ENCODE assay signal across 1 cellular context in the genomic region with DNA sequence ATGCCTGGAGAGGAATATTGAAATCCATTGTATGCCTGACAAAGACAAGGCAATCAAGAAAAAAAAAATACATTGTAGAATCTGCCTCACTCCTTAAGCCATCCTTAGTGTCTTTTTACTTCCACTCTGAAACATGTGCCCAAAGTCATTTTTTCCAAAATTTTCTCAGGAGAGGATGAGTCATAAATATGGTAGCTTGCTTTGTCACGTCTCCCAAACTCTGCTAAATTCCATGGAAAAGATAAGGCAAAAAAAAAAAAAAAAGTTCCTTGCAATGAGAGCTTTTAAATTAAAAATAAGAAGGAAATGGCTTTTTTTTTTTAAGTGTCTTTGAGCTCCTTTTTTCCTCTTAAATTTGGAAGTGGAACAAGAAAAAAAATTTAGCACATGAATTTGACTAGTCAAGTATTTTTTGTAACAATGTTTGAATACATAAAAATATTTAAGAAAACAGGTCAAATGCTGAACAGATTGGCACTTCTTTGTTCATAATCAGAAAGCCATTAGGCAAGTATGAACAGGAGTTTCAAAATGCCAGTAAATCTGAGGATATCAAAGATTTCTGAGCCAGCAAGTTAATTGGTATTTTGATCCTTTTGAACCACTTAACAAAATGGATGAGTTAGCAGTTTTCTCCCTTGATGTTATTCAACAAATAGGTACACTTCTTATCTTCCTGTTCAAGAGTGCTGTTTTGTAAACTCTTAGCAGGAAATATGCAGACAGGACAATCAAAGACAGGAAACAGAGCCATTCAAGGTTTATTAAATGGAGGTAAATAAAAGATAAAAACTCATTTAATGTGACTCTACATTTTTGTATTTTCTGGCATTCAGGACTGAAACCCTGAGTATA.
TF ChIP-seq lines count a peak whose summit lies in the region.

No MANE protein-coding gene starts in this region.

TF ChIP-seq in GM23338, 12 proteins besides CTCF, POLR2A, EP300 and RAD21:
- TF ChIP-seq, protein P1, sequence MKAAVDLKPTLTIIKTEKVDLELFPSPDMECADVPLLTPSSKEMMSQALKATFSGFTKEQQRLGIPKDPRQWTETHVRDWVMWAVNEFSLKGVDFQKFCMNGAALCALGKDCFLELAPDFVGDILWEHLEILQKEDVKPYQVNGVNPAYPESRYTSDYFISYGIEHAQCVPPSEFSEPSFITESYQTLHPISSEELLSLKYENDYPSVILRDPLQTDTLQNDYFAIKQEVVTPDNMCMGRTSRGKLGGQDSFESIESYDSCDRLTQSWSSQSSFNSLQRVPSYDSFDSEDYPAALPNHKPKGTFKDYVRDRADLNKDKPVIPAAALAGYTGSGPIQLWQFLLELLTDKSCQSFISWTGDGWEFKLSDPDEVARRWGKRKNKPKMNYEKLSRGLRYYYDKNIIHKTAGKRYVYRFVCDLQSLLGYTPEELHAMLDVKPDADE (IDR thresholded peaks at IDR 0.05) = no peak
- TF ChIP-seq NANOG (IDR thresholded peaks at IDR 0.05; ENCODE audit: borderline replicate concordance) = no peak
- no peak for TF ChIP-seq CREB1 (CRISPR knock-in tag; IDR thresholded peaks at IDR 0.05; ENCODE audit: low read depth)
- TF ChIP-seq ZNF331 (CRISPR knock-in tag; IDR thresholded peaks at IDR 0.05; ENCODE audit: low read depth) = no peak
- TF ChIP-seq, protein P2, sequence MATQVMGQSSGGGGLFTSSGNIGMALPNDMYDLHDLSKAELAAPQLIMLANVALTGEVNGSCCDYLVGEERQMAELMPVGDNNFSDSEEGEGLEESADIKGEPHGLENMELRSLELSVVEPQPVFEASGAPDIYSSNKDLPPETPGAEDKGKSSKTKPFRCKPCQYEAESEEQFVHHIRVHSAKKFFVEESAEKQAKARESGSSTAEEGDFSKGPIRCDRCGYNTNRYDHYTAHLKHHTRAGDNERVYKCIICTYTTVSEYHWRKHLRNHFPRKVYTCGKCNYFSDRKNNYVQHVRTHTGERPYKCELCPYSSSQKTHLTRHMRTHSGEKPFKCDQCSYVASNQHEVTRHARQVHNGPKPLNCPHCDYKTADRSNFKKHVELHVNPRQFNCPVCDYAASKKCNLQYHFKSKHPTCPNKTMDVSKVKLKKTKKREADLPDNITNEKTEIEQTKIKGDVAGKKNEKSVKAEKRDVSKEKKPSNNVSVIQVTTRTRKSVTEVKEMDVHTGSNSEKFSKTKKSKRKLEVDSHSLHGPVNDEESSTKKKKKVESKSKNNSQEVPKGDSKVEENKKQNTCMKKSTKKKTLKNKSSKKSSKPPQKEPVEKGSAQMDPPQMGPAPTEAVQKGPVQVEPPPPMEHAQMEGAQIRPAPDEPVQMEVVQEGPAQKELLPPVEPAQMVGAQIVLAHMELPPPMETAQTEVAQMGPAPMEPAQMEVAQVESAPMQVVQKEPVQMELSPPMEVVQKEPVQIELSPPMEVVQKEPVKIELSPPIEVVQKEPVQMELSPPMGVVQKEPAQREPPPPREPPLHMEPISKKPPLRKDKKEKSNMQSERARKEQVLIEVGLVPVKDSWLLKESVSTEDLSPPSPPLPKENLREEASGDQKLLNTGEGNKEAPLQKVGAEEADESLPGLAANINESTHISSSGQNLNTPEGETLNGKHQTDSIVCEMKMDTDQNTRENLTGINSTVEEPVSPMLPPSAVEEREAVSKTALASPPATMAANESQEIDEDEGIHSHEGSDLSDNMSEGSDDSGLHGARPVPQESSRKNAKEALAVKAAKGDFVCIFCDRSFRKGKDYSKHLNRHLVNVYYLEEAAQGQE (IDR thresholded peaks at IDR 0.05; ENCODE audit: unreplicated experiment) = no peak
- TF ChIP-seq EZH2 (IDR thresholded peaks at IDR 0.05; ENCODE audit: low read depth, unreplicated experiment) = no peak
- no peak for TF ChIP-seq STAT1 (IDR thresholded peaks at IDR 0.05; ENCODE audit: unreplicated experiment)
- no peak for TF ChIP-seq ZNF114 (CRISPR knock-in tag; IDR thresholded peaks at IDR 0.05)
